Comparison of ENCODE assay signal across 8 cellular contexts in genomic region chr19:4556574-4557185, GRCh38. TPM values are rescaled to one million over a fixed set of nuclear protein-coding genes. Genes with fewer than 3 reads are reported as not detected.
DNase-seq lines count a peak whose midpoint lies in the region; ATAC-seq and TF ChIP-seq lines count a peak whose summit lies in the region.

No MANE protein-coding gene starts in this region.

- ATAC-seq in Right ventricle myocardium inferior (peak; percentile 32), HG03175 (IDR thresholded peaks at IDR 0.05; ENCODE audit: unreplicated experiment) (no peak)

- peaks cover 28% of the 10 kb centered on the region for H3K4me1 ChIP-seq in left ventricle myocardium inferior
- H3K4me1 ChIP-seq in testis, result no peaks in the 10 kb centered on the region
- no peaks in the 10 kb centered on the region for H3K4me1 ChIP-seq in thyroid gland

- H3K27me3 ChIP-seq in left ventricle myocardium inferior (ENCODE audit: low read depth) (peaks cover 4% of the 10 kb centered on the region), testis (no peaks in the 10 kb centered on the region), thyroid gland (no peaks in the 10 kb centered on the region)

- H3K9me3 ChIP-seq in left ventricle myocardium inferior (replicated peaks) (no peaks in the 10 kb centered on the region), testis (no peaks in the 10 kb centered on the region), thyroid gland (no peaks in the 10 kb centered on the region)

- WGBS in testis, 2 donors, result 51 to 72% methylated on average over 18 to 28 of the region's 28 CpGs
- 89 to 91% methylated on average over 17 to 27 of the region's 28 CpGs for WGBS in thyroid gland, 2 donors

- intact Hi-C loops in Right ventricle myocardium inferior (cut with DNase I) (no loop called here), left ventricle myocardium inferior (cut with micrococcal nuclease) (no loop called here), testis (cut with DNase I; ENCODE audit: low total_unique reads) (no loop called here), thyroid gland (cut with DNase I) (loop anchor here (5.0 kb wide), 1 partner anchor 81 kb away; the partner anchor contains the start of gene TNFAIP8L1)

- H3K27ac ChIP-seq in left ventricle myocardium inferior (replicated peaks) (no peak overlapping the region), testis (no peak overlapping the region), thyroid gland (no peak overlapping the region)

- TF ChIP-seq CTCF in left ventricle myocardium inferior (IDR thresholded peaks at IDR 0.05; ENCODE audit: borderline replicate concordance) (no peak), fibroblast of villous mesenchyme (IDR thresholded peaks at IDR 0.05; ENCODE audit: insufficient read depth, low read depth, low read length) (no peak), testis (IDR thresholded peaks at IDR 0.05) (no peak), thyroid gland (IDR thresholded peaks at IDR 0.05) (no peak)

- H3K4me3 ChIP-seq in left ventricle myocardium inferior (no peak overlapping the region), fibroblast of villous mesenchyme (ENCODE audit: low read depth, low read length) (no peak overlapping the region), testis (peak overlapping the region in 1 of 2 donors; percentile 23), thyroid gland (replicated peaks in 1 of 3) (no peak overlapping the region)

- H3K36me3 ChIP-seq in left ventricle myocardium inferior (peaks cover 23% of the 10 kb centered on the region), testis (ENCODE audit: low read depth, missing control alignments) (no peaks in the 10 kb centered on the region), thyroid gland (no peaks in the 10 kb centered on the region)

- TF ChIP-seq POLR2A in testis (IDR thresholded peaks at IDR 0.05) (no peak), thyroid gland (IDR thresholded peaks at IDR 0.05) (no peak)

- DNase-seq in Right ventricle myocardium inferior (ENCODE audit: missing footprints) (peak; percentile 70), left ventricle myocardium inferior (no peak), OCI-M1 (lab: John Stamatoyannopoulos, UW) (peak; percentile 93), fibroblast of villous mesenchyme (ENCODE audit: low read depth) (peak; percentile 49), testis (peak; percentile 73), thyroid gland (no peak)
- DNase-seq in effector CD8-positive, alpha-beta T cell (lab: John Stamatoyannopoulos, UW), result no peak

RNA-seq across cellular contexts. Expression of gene SEMA6B, which starts 2.8 kb away (rescaled TPM):
- 16.7 TPM for total RNA-seq in Right ventricle myocardium inferior
- total RNA-seq in left ventricle myocardium inferior, result 7.2 TPM
- under 0.01 TPM in 2 replicates for total RNA-seq in fibroblast of villous mesenchyme
- total RNA-seq in testis, result 1 to 10 TPM; 3.5 to 4.2 TPM
- polyA plus RNA-seq in testis (ENCODE audit: insufficient read depth, low read depth, low replicate concordance), result 5.0 TPM
- total RNA-seq in thyroid gland, result 1 to 10 TPM; 1.2 to 9.1 (median 4.2) TPM

RNA-seq across cellular contexts. Expression of gene LRG1, which starts 16.8 kb away (rescaled TPM):
- 0.73 TPM for total RNA-seq in Right ventricle myocardium inferior
- total RNA-seq in left ventricle myocardium inferior, result 0.41 TPM
- total RNA-seq in fibroblast of villous mesenchyme, result not detected in 2 replicates
- under 1 TPM; 0.24 to 0.25 TPM for total RNA-seq in testis
- 0.58 TPM for polyA plus RNA-seq in testis (ENCODE audit: insufficient read depth, low read depth, low replicate concordance)
- total RNA-seq in thyroid gland, result 1 to 10 TPM in 2 of 4 donors, under 1 TPM in 1, not detected in 1; 0.56 to 2.7 (median 2.0) TPM

RNA-seq across cellular contexts. Expression of gene PLIN5, which starts 21.7 kb away (rescaled TPM):
- 50.4 TPM for total RNA-seq in Right ventricle myocardium inferior
- 73.5 TPM for total RNA-seq in left ventricle myocardium inferior
- not detected in 2 replicates for total RNA-seq in fibroblast of villous mesenchyme
- total RNA-seq in testis, result 1 to 10 TPM; 7.4 to 8.5 TPM
- polyA plus RNA-seq in testis (ENCODE audit: insufficient read depth, low read depth, low replicate concordance), result 3.8 TPM
- total RNA-seq in thyroid gland, result 10 to 100 TPM in 1 of 4 donors, 1 to 10 TPM in 3; 4.1 to 12.1 (median 7.8) TPM

RNA-seq across cellular contexts. Expression of gene PLIN4, which starts 38.4 kb away (rescaled TPM):
- total RNA-seq in Right ventricle myocardium inferior, result 241 TPM
- total RNA-seq in left ventricle myocardium inferior, result 162 TPM
- 0.32 and 0.43 TPM in 2 replicates for total RNA-seq in fibroblast of villous mesenchyme
- total RNA-seq in testis, result 1 to 10 TPM; 2.8 to 3.7 TPM
- 4.0 TPM for polyA plus RNA-seq in testis (ENCODE audit: insufficient read depth, low read depth, low replicate concordance)
- 1 to 10 TPM; 1.3 to 6.6 (median 3.7) TPM for total RNA-seq in thyroid gland

Comparison
In these comparisons a context has a peak if more than half of its experiments do, and no peak if none do; other contexts are left out.
1. DNase-seq: peak in Right ventricle myocardium inferior (single experiment), OCI-M1 (single experiment), fibroblast of villous mesenchyme (single experiment) and testis (single experiment); none in left ventricle myocardium inferior (single experiment), thyroid gland (0 of 2) and effector CD8-positive, alpha-beta T cell (single experiment).